In genomic region chr17:55175788-55176425, GRCh38 we compare ENCODE assay signal across 19 cellular contexts.
A peak's percentile ranks its signal among the peaks of the same experiment; 100 is the strongest.
DNase-seq lines count a peak whose midpoint lies in the region; ATAC-seq and TF ChIP-seq lines count a peak whose summit lies in the region.
"Had no signal": no experiment of that assay in that cellular context is flagged by ENCODE, and none has a peak within 500 bp of the region (broad histone marks: within the 10 kb centered on the region; RNA-seq: fewer than 3 reads in every experiment).

No MANE protein-coding gene starts in this region.

- peaks cover 0 to 1% of the 10 kb centered on the region in 2 donors for H3K9me3 Mint-ChIP-seq in stimulated activated naive B cell treated with anti-CD40 and anti-IgM and Interleukin-4, amounts not matched to agents 10 μg/mL and 1 μg/mL and 100 μg/mL, for 72 hours

- peaks cover 15% of the 10 kb centered on the region for H3K36me3 ChIP-seq in OCI-LY3 (replicated peaks; ENCODE audit: low read depth, low read length)

- no peak for TF ChIP-seq CTCF in OCI-LY3 (IDR thresholded peaks at IDR 0.05; ENCODE audit: low read depth, low read length)

- DNase-seq in NCI-H2227 (lab: John Stamatoyannopoulos, UW; ENCODE audit: unreplicated experiment) (peak; percentile 5), NCI-H2227 treated with DMSO at 0.1 percent for 48 hours (lab: John Stamatoyannopoulos, UW) (no peak), kidney glomerular epithelial cell (lab: John Stamatoyannopoulos, UW) (no peak)
- DNase-seq in stimulated activated naive B cell treated with anti-CD40 and anti-IgM and Interleukin-4, amounts not matched to agents 10 μg/mL and 1 μg/mL and 100 μg/mL, for 72 hours, result no peak
- no peak for DNase-seq in NK-92 treated with Interleukin-12 subunit alpha and Interleukin-12 subunit beta, amount 100 ng/mL, for 24 hours (lab: John Stamatoyannopoulos, UW)
- DNase-seq in activated T-cell treated with anti-CD3 and anti-CD28 coated beads, Interleukin-2, amount 50 U/mL, for 48 hours, result no peak
- DNase-seq: activated CD4-positive, alpha-beta T cell treated with anti-CD3 and anti-CD28 coated beads for 4 hours; activated T-cell treated with anti-CD3 and anti-CD28 coated beads for 4 hours; CD8-positive, alpha-beta memory T cell; GOT3; left ventricle myocardium inferior; naive thymus-derived CD4-positive, alpha-beta T cell; NCI-H187 treated with DMSO at 0.1 percent for 48 hours; Right ventricle myocardium superior; stimulated activated CD4-positive, alpha-beta T cell treated with anti-CD3 and anti-CD28 coated beads, Interleukin-15, amount 100 ng/mL, for 24 hours; substantia nigra had no signal

- no peaks in the 10 kb centered on the region for H3K27me3 Mint-ChIP-seq in stimulated activated naive B cell treated with anti-CD40 and anti-IgM and Interleukin-4, amounts not matched to agents 10 μg/mL and 1 μg/mL and 100 μg/mL, for 72 hours
- H3K27me3 Mint-ChIP-seq: CD8-positive, alpha-beta memory T cell; naive thymus-derived CD4-positive, alpha-beta T cell had no signal

- H3K27ac Mint-ChIP-seq in stimulated activated naive B cell treated with anti-CD40 and anti-IgM and Interleukin-4, amounts not matched to agents 10 μg/mL and 1 μg/mL and 100 μg/mL, for 72 hours, result peak overlapping the region; percentile 27
- H3K27ac Mint-ChIP-seq: naive thymus-derived CD4-positive, alpha-beta T cell had no signal

- peaks cover 3 to 8% of the 10 kb centered on the region in 2 donors for H3K36me3 Mint-ChIP-seq in stimulated activated naive B cell treated with anti-CD40 and anti-IgM and Interleukin-4, amounts not matched to agents 10 μg/mL and 1 μg/mL and 100 μg/mL, for 72 hours

- peaks cover 15 to 24% of the 10 kb centered on the region in 2 donors for H3K4me1 Mint-ChIP-seq in stimulated activated naive B cell treated with anti-CD40 and anti-IgM and Interleukin-4, amounts not matched to agents 10 μg/mL and 1 μg/mL and 100 μg/mL, for 72 hours
- H3K4me1 Mint-ChIP-seq: CD8-positive, alpha-beta memory T cell; naive thymus-derived CD4-positive, alpha-beta T cell had no signal

- no peaks in the 10 kb centered on the region for H3K79me2 ChIP-seq in OCI-LY3 (ENCODE audit: low read length)

- H2AFZ ChIP-seq in OCI-LY3 (ENCODE audit: low read depth, low read length), result peak overlapping the region; percentile 31; the same call in 1 of the 2 replicates

- peak overlapping the region; percentile 22; the same call in 1 of the 2 replicates for H3K4me3 ChIP-seq in OCI-LY3 (ENCODE audit: low read length)
- H3K4me3 ChIP-seq: left ventricle myocardium inferior had no signal

- peak; percentile 45 for ATAC-seq in HG03196 (IDR thresholded peaks at IDR 0.05; ENCODE audit: unreplicated experiment)
- peak; percentile 91 to 93 for ATAC-seq in stimulated activated naive B cell treated with anti-CD40 and anti-IgM and Interleukin-4, amounts not matched to agents 10 μg/mL and 1 μg/mL and 100 μg/mL, for 72 hours (replicated peaks)
- ATAC-seq: naive thymus-derived CD4-positive, alpha-beta T cell had no signal

- H3K4me2 ChIP-seq in OCI-LY3 (ENCODE audit: low read length), result peak overlapping the region; percentile 56
- H3K4me2 ChIP-seq: KMS-11 had no signal

- no peak overlapping the region for H3K4me3 Mint-ChIP-seq in stimulated activated naive B cell treated with anti-CD40 and anti-IgM and Interleukin-4, amounts not matched to agents 10 μg/mL and 1 μg/mL and 100 μg/mL, for 72 hours
- H3K4me3 Mint-ChIP-seq: CD8-positive, alpha-beta memory T cell; naive thymus-derived CD4-positive, alpha-beta T cell had no signal

- H3K4me1 ChIP-seq in OCI-LY3 (ENCODE audit: low read length), result peaks cover 55% of the 10 kb centered on the region
- H3K4me1 ChIP-seq: left ventricle myocardium inferior had no signal

- no peaks in the 10 kb centered on the region for H4K20me1 ChIP-seq in OCI-LY3 (ENCODE audit: insufficient read depth, low read length)

- H3K9me3 ChIP-seq in OCI-LY3 (ENCODE audit: insufficient read depth, low read length), result 0 out of 2 replicates have a peak, but pooled peaks cover 6% of the 10 kb centered on the region

- H3K27me3 ChIP-seq in OCI-LY3 (ENCODE audit: low read depth, low read length), result no peaks in the 10 kb centered on the region

- peak overlapping the region; percentile 36; the same call in 1 of the 2 replicates for H3K9ac ChIP-seq in OCI-LY3 (ENCODE audit: low read length)
- H3K9ac ChIP-seq: KMS-11 had no signal

- H3K27ac ChIP-seq in OCI-LY3 (ENCODE audit: low read length), result peak overlapping the region; percentile 75
- H3K27ac ChIP-seq: KMS-11, left ventricle myocardium inferior had no signal
